ENCODE assay signal across 18 cellular contexts in the genomic region with DNA sequence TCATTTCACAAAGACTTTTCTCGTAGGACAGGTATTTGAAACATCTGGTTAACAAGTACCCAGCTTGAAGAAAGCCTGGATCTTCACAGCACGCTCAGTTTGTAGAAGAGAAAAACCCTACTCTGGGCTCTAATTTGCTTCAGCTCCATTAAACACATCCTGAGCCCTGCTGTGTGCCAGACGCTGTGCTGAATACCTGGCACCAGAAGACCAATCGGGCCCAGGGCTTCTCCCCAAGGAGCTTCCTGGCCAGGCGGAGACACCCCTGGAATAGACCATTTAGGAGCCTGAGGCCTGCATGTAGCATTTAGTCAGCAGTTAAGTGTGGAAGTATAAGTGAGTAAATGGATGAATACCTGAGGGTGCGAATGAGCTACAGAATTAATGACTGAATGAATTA.
"Had no signal": no experiment of that assay in that cellular context is flagged by ENCODE, and none has a peak within 500 bp of the region (broad histone marks: within the 10 kb centered on the region; RNA-seq: fewer than 3 reads in every experiment).

No MANE protein-coding gene starts in this region.

- H3K4me1 ChIP-seq: esophagus squamous epithelium, gastroesophageal sphincter, right atrium auricular region, sigmoid colon had no signal

- H3K27me3 ChIP-seq: esophagus squamous epithelium, gastroesophageal sphincter, neutrophil, right atrium auricular region, sigmoid colon had no signal

- H3K4me3 ChIP-seq: esophagus squamous epithelium, gastroesophageal sphincter, right atrium auricular region, sigmoid colon, skin epidermis had no signal

- H3K9me3 ChIP-seq: esophagus squamous epithelium, gastroesophageal sphincter, neutrophil, right atrium auricular region, sigmoid colon had no signal

- ATAC-seq: effector memory CD8-positive, alpha-beta T cell; gastroesophageal sphincter; left cardiac atrium; naive thymus-derived CD4-positive, alpha-beta T cell had no signal

- H3K27ac ChIP-seq: esophagus squamous epithelium, gastroesophageal sphincter, neutrophil, right atrium auricular region, sigmoid colon, skin epidermis had no signal

- DNase-seq: effector memory CD8-positive, alpha-beta T cell; esophagus squamous epithelium; foreskin fibroblast; glutamatergic neuron; kidney; left cardiac atrium; naive thymus-derived CD4-positive, alpha-beta T cell; nephron progenitor cell; posterior cingulate gyrus; sigmoid colon; stimulated activated CD4-positive, alpha-beta T cell treated with anti-CD3 and anti-CD28 coated beads, Interleukin-12 subunit alpha, Interleukin-12 subunit beta, amount 100 ng/mL, for 4 hours; stimulated activated naive CD4-positive, alpha-beta T cell had no signal

- FAIRE-seq: colon, kidney, urothelium cell line had no signal
